Comparison of ENCODE assay signal across 24 cellular contexts in the genomic region with DNA sequence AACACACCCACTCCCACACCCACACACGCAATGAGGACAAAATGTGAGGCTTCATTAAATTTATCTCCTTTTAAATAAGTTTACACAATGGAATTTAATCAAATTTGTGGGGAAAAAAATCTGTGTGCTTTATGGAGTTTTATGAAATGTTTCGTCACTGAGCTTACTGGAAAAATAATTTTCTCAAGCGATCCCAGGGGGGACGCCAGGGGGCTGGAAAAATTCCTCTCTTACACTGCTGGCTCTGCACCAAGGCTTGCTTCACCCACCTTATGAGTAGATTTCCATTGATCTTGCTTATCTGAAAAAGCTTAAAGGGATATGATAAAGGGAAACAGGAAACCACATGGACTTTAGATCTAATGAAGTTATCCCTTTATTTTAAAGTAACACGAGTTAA.
A peak's percentile ranks its signal among the peaks of the same experiment; 100 is the strongest.
DNase-seq lines count a peak whose midpoint lies in the region; ATAC-seq and TF ChIP-seq lines count a peak whose summit lies in the region.
"Had no signal": no experiment of that assay in that cellular context is flagged by ENCODE, and none has a peak within 500 bp of the region (broad histone marks: within the 10 kb centered on the region; RNA-seq: fewer than 3 reads in every experiment).

No MANE protein-coding gene starts in this region.

- H3K4me3 ChIP-seq in esophagus muscularis mucosa: no peak overlapping the region
- H3K4me3 ChIP-seq in iPS-20b (ENCODE audit: low read length): peak overlapping the region; percentile 44
- no peak overlapping the region for H3K4me3 ChIP-seq in smooth muscle cell
- H3K4me3 ChIP-seq: ascending aorta, MG63, prostate gland had no signal

- WGBS in esophagus muscularis mucosa: 81% methylated on average over 5 of the region's 5 CpGs
- WGBS in smooth muscle cell (ENCODE audit: low lambda C conversion rate): 49% methylated on average over 5 of the region's 5 CpGs

- H3K36me3 ChIP-seq in esophagus muscularis mucosa (peaks cover 0 to 41% (median 16%) of the 10 kb centered on the region in 4 donors), iPS-20b (ENCODE audit: insufficient read depth, low read depth, low read length) (peaks cover 44% of the 10 kb centered on the region), smooth muscle cell (ENCODE audit: low read depth) (no peaks in the 10 kb centered on the region)
- H3K36me3 ChIP-seq: prostate gland had no signal

- intact Hi-C loops in esophagus muscularis mucosa (cut with DNase I): no loop called here

- no peaks in the 10 kb centered on the region for H3K79me2 ChIP-seq in smooth muscle cell (ENCODE audit: low read depth)

- no peaks in the 10 kb centered on the region for H4K20me1 ChIP-seq in smooth muscle cell (ENCODE audit: low read depth)

- peaks cover 12% of the 10 kb centered on the region for H3K9me3 Mint-ChIP-seq in WTC11
- H3K9me3 Mint-ChIP-seq: activated CD8-positive, alpha-beta T cell treated with anti-CD3 and anti-CD28 coated beads for 36 hours; CD4-positive, alpha-beta T cell; central memory CD8-positive, alpha-beta T cell; stimulated activated memory B cell treated with anti-CD40 and anti-IgM and Interleukin-4, amounts not matched to agents 10 μg/mL and 1 μg/mL and 100 μg/mL, for 72 hours had no signal

- H3K27ac Mint-ChIP-seq in WTC11: peak overlapping the region; percentile 94
- H3K27ac Mint-ChIP-seq: activated CD8-positive, alpha-beta T cell treated with anti-CD3 and anti-CD28 coated beads for 36 hours; activated naive CD8-positive, alpha-beta T cell; CD4-positive, alpha-beta T cell; stimulated activated memory B cell treated with anti-CD40 and anti-IgM and Interleukin-4, amounts not matched to agents 10 μg/mL and 1 μg/mL and 100 μg/mL, for 72 hours had no signal

- H3K36me3 Mint-ChIP-seq in WTC11: peaks cover 49% of the 10 kb centered on the region
- H3K36me3 Mint-ChIP-seq: stimulated activated memory B cell treated with anti-CD40 and anti-IgM and Interleukin-4, amounts not matched to agents 10 μg/mL and 1 μg/mL and 100 μg/mL, for 72 hours had no signal

- no peaks in the 10 kb centered on the region for H3F3A ChIP-seq in smooth muscle cell (ENCODE audit: low read depth)

- H3K4me3 Mint-ChIP-seq in WTC11: peak overlapping the region; percentile 11; the same call in 1 of the 2 replicates
- H3K4me3 Mint-ChIP-seq: activated CD8-positive, alpha-beta T cell treated with anti-CD3 and anti-CD28 coated beads for 36 hours; activated naive CD8-positive, alpha-beta T cell; CD4-positive, alpha-beta T cell; central memory CD8-positive, alpha-beta T cell; stimulated activated memory B cell treated with anti-CD40 and anti-IgM and Interleukin-4, amounts not matched to agents 10 μg/mL and 1 μg/mL and 100 μg/mL, for 72 hours had no signal

- H3K4me2 ChIP-seq in smooth muscle cell: peak overlapping the region; percentile 47

- no peak for TF ChIP-seq POLR2A in esophagus muscularis mucosa (IDR thresholded peaks at IDR 0.05; ENCODE audit: low read depth)

- H3K4me1 Mint-ChIP-seq in WTC11: peaks cover 45% of the 10 kb centered on the region
- H3K4me1 Mint-ChIP-seq: central memory CD8-positive, alpha-beta T cell; stimulated activated memory B cell treated with anti-CD40 and anti-IgM and Interleukin-4, amounts not matched to agents 10 μg/mL and 1 μg/mL and 100 μg/mL, for 72 hours had no signal

- no peak for TF ChIP-seq EP300 in esophagus muscularis mucosa (IDR thresholded peaks at IDR 0.05)

- H3K27me3 Mint-ChIP-seq in WTC11 (ENCODE audit: low read depth): no peaks in the 10 kb centered on the region
- H3K27me3 Mint-ChIP-seq: CD4-positive, alpha-beta T cell; central memory CD8-positive, alpha-beta T cell had no signal

- TF ChIP-seq CTCF in WTC11 (IDR thresholded peaks at IDR 0.05) (no peak), esophagus muscularis mucosa (IDR thresholded peaks at IDR 0.05) (no peak), smooth muscle cell (IDR thresholded peaks at IDR 0.05; ENCODE audit: borderline replicate concordance, insufficient read depth, poor library complexity, severe bottlenecking) (no peak)

- H3K4me1 ChIP-seq in esophagus muscularis mucosa (peaks cover 29 to 44% (median 34%) of the 10 kb centered on the region in 4 donors), iPS-20b (ENCODE audit: insufficient read depth, low read length) (peaks cover 19% of the 10 kb centered on the region; the same call in 1 of the 2 replicates), smooth muscle cell (ENCODE audit: low read depth) (no peaks in the 10 kb centered on the region)
- H3K4me1 ChIP-seq: ascending aorta, prostate gland had no signal

- H3K9me3 ChIP-seq in esophagus muscularis mucosa (no peaks in the 10 kb centered on the region), iPS-20b (ENCODE audit: insufficient read depth, low read depth, low read length) (no peaks in the 10 kb centered on the region), smooth muscle cell (replicated peaks; ENCODE audit: low read depth) (no peaks in the 10 kb centered on the region)
- H3K9me3 ChIP-seq: ascending aorta, MG63, prostate gland had no signal

- H3K27me3 ChIP-seq in esophagus muscularis mucosa: no peaks in the 10 kb centered on the region
- H3K27me3 ChIP-seq in iPS-20b (ENCODE audit: insufficient read depth, low read length): no peaks in the 10 kb centered on the region
- no peaks in the 10 kb centered on the region for H3K27me3 ChIP-seq in smooth muscle cell (ENCODE audit: low read depth)
- H3K27me3 ChIP-seq: ascending aorta, MG63 had no signal

- H2AFZ ChIP-seq in smooth muscle cell (ENCODE audit: low read depth): no peak overlapping the region

- POLR2A ChIA-PET in WTC11 (lab: Charles Lee): no interaction called here

- CTCF ChIA-PET in WTC11 (lab: Charles Lee): interaction anchor here (1.1 to 2.3 kb wide), 2 partner anchors 58 to 194 kb away, joined by 3 to 7 read pairs; no protein-coding TSS in a partner anchor

- ATAC-seq in WTC11 (no peak), GM18907 (IDR thresholded peaks at IDR 0.05; ENCODE audit: unreplicated experiment) (no peak), GM18873 (IDR thresholded peaks at IDR 0.05; ENCODE audit: low FRiP score, unreplicated experiment) (no peak)
- ATAC-seq: activated CD8-positive, alpha-beta T cell treated with anti-CD3 and anti-CD28 coated beads for 36 hours; stimulated activated memory B cell treated with anti-CD40 and anti-IgM and Interleukin-4, amounts not matched to agents 10 μg/mL and 1 μg/mL and 100 μg/mL, for 72 hours had no signal

- DNase-seq in WTC11 (ENCODE audit: low spot score) (no peak), esophagus muscularis mucosa (ENCODE audit: extremely low spot score) (no peak), smooth muscle cell (lab: John Stamatoyannopoulos, UW; ENCODE audit: unreplicated experiment) (no peak), substantia nigra (lab: John Stamatoyannopoulos, UW) (no peak)
- DNase-seq: activated CD8-positive, alpha-beta T cell treated with anti-CD3 and anti-CD28 coated beads for 36 hours; CD4-positive, alpha-beta T cell; DMS 273 treated with DMSO at 0.1 percent for 48 hours; KBM-7; kidney glomerular epithelial cell; MG63; NCI-H2081; NCI-H226; NCI-H82; stimulated activated CD4-positive, alpha-beta T cell treated with anti-CD3 and anti-CD28 coated beads, Interleukin-4, amount 100 ng/mL, for 1 hour had no signal

- H3K9ac ChIP-seq in iPS-20b (ENCODE audit: low read depth, low read length) (peak overlapping the region; percentile 52; the same call in 1 of the 2 replicates), smooth muscle cell (ENCODE audit: low read depth) (no peak overlapping the region)

- H3K27ac ChIP-seq in esophagus muscularis mucosa (replicated peaks in 1 of 4) (peak overlapping the region in 3 of 4 donors; percentile 34 to 73 (median 43)), iPS-20b (ENCODE audit: low read length) (peak overlapping the region; percentile 38), smooth muscle cell (ENCODE audit: low read depth) (no peak overlapping the region), substantia nigra (ENCODE audit: low read depth, low read length, poor library complexity, severe bottlenecking) (no peak overlapping the region)
- H3K27ac ChIP-seq: ascending aorta, epithelial cell of prostate, prostate gland, RWPE1 had no signal

TF ChIP-seq in WTC11, 78 proteins besides CTCF, POLR2A, EP300 and RAD21:
- no peak for TF ChIP-seq TEAD4 (CRISPR knock-in tag; IDR thresholded peaks at IDR 0.05)
- TF ChIP-seq, protein P1, sequence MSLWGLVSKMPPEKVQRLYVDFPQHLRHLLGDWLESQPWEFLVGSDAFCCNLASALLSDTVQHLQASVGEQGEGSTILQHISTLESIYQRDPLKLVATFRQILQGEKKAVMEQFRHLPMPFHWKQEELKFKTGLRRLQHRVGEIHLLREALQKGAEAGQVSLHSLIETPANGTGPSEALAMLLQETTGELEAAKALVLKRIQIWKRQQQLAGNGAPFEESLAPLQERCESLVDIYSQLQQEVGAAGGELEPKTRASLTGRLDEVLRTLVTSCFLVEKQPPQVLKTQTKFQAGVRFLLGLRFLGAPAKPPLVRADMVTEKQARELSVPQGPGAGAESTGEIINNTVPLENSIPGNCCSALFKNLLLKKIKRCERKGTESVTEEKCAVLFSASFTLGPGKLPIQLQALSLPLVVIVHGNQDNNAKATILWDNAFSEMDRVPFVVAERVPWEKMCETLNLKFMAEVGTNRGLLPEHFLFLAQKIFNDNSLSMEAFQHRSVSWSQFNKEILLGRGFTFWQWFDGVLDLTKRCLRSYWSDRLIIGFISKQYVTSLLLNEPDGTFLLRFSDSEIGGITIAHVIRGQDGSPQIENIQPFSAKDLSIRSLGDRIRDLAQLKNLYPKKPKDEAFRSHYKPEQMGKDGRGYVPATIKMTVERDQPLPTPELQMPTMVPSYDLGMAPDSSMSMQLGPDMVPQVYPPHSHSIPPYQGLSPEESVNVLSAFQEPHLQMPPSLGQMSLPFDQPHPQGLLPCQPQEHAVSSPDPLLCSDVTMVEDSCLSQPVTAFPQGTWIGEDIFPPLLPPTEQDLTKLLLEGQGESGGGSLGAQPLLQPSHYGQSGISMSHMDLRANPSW (CRISPR knock-in tag; conservative IDR thresholded peaks at IDR 0.05; ENCODE audit: low read depth): no peak
- TF ChIP-seq, protein P2, sequence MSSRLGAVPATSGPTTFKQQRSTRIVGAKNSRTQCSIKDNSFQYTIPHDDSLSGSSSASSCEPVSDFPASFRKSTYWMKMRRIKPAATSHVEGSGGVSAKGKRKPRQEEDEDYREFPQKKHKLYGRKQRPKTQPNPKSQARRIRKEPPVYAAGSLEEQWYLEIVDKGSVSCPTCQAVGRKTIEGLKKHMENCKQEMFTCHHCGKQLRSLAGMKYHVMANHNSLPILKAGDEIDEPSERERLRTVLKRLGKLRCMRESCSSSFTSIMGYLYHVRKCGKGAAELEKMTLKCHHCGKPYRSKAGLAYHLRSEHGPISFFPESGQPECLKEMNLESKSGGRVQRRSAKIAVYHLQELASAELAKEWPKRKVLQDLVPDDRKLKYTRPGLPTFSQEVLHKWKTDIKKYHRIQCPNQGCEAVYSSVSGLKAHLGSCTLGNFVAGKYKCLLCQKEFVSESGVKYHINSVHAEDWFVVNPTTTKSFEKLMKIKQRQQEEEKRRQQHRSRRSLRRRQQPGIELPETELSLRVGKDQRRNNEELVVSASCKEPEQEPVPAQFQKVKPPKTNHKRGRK (CRISPR knock-in tag; IDR thresholded peaks at IDR 0.05; ENCODE audit: borderline replicate concordance): no peak
- no peak for TF ChIP-seq GABPB1 (CRISPR knock-in tag; IDR thresholded peaks at IDR 0.05)
- TF ChIP-seq HMGA2 (CRISPR knock-in tag; IDR thresholded peaks at IDR 0.05): no peak

Comparison
In these comparisons a context has a peak if more than half of its experiments do, and no peak if none do; other contexts are left out.
1. H3K27ac ChIP-seq: peak in esophagus muscularis mucosa (3 of 4) and iPS-20b (single experiment); none in smooth muscle cell (single experiment) and substantia nigra (single experiment).